In genomic region chr4:127249066-127249766, GRCh38 we compare ENCODE assay signal across 19 cellular contexts.
DNase-seq lines count a peak whose midpoint lies in the region; ATAC-seq and TF ChIP-seq lines count a peak whose summit lies in the region.
"Had no signal": no experiment of that assay in that cellular context is flagged by ENCODE, and none has a peak within 500 bp of the region (broad histone marks: within the 10 kb centered on the region; RNA-seq: fewer than 3 reads in every experiment).

No MANE protein-coding gene starts in this region.

- no peaks in the 10 kb centered on the region for H3K27me3 ChIP-seq in H9 (ENCODE audit: insufficient read depth, low read length)
- H3K27me3 ChIP-seq: BE2C, cardiac muscle cell, SJCRH30, thyroid gland had no signal

- no peak overlapping the region for H3K14ac ChIP-seq in H9 (ENCODE audit: insufficient read depth, low read length)

- H2BK120ac ChIP-seq in H9 (ENCODE audit: low read depth, low read length, poor library complexity, severe bottlenecking): no peak overlapping the region

- no peak overlapping the region for H4K8ac ChIP-seq in H9 (replicated peaks; ENCODE audit: insufficient read length, low read depth, low read length)

- H2BK5ac ChIP-seq in H9 (ENCODE audit: insufficient read length, low read length): no peak overlapping the region

- DNase-seq in ELR (ENCODE audit: low read depth) (peak; percentile 57), NB4 (ENCODE audit: low read depth) (peak; percentile 35), amniotic stem cell (lab: John Stamatoyannopoulos, UW) (peak; percentile 51), foreskin melanocyte (peak; percentile 28), H9 (no peak), HUDEP-2 (lab: John Stamatoyannopoulos, UW; ENCODE audit: unreplicated experiment in 76 of 76) (no peak)
- no peak for DNase-seq in stimulated activated CD4-positive, alpha-beta T cell treated with anti-CD3 and anti-CD28 coated beads, Interleukin-2, amount 100 ng/mL, for 48 hours
- DNase-seq: activated effector memory CD4-positive, alpha-beta T cell treated with anti-CD3 and anti-CD28 coated beads, Interleukin-2, amount 50 U/mL, for 16 hours; BE2C; DMS79 treated with DMSO at 0.1 percent for 48 hours; hippocampal formation; naive thymus-derived CD8-positive, alpha-beta T cell; NCI-H2029; psoas muscle; SJCRH30; thyroid gland had no signal

- no peaks in the 10 kb centered on the region for H3K79me2 ChIP-seq in H9 (ENCODE audit: insufficient read depth, low read length)

- H3K4me3 ChIP-seq in NB4 (ENCODE audit: low read depth, low read length): no peak overlapping the region
- H3K4me3 ChIP-seq: cardiac muscle cell, psoas muscle, SJCRH30, thyroid gland had no signal

- ATAC-seq in HG02852 (IDR thresholded peaks at IDR 0.05; ENCODE audit: unreplicated experiment): no peak
- ATAC-seq: naive thymus-derived CD8-positive, alpha-beta T cell; psoas muscle had no signal

- H3K4me1 ChIP-seq in H9 (ENCODE audit: insufficient read depth, low read length): no peaks in the 10 kb centered on the region
- H3K4me1 ChIP-seq: psoas muscle, SJCRH30, thyroid gland had no signal

- H3K79me1 ChIP-seq in H9 (ENCODE audit: insufficient read depth, low read depth, low read length, poor library complexity, severe bottlenecking): no peaks in the 10 kb centered on the region

- no peak for TF ChIP-seq POLR2A in NB4 (IDR thresholded peaks at IDR 0.05; ENCODE audit: extremely low read depth, insufficient read length)

- H3K27me3 Mint-ChIP-seq in H9 (ENCODE audit: low read depth): no peaks in the 10 kb centered on the region
- H3K27me3 Mint-ChIP-seq: naive thymus-derived CD8-positive, alpha-beta T cell had no signal

- H3K56ac ChIP-seq in H9 (ENCODE audit: insufficient read length, low read depth, low read length): no peak overlapping the region

- H3K23ac ChIP-seq in H9 (ENCODE audit: insufficient read length, low read depth, low read length): no peak overlapping the region

- H3K4me2 ChIP-seq in H9 (ENCODE audit: insufficient read depth, insufficient read length, low read length): no peak overlapping the region

- no peak overlapping the region for H2BK15ac ChIP-seq in H9 (ENCODE audit: low read depth, low read length)

- no peak overlapping the region for H3T11ph ChIP-seq in H9 (ENCODE audit: low read length)

- no peak overlapping the region for H3K27ac ChIP-seq in H9 (ENCODE audit: insufficient read length, low read depth, low read length)
- H3K27ac ChIP-seq: cardiac muscle cell, psoas muscle, SJCRH30, thyroid gland, VCaP had no signal

- H3K9ac ChIP-seq in H9 (ENCODE audit: extremely low read depth, insufficient read length, low read length): no peak overlapping the region

- no peaks in the 10 kb centered on the region for H4K20me1 ChIP-seq in H9 (ENCODE audit: control insufficient read depth, insufficient read depth, insufficient read length)

- no CpG with 5 or more reads among the region's 3 CpGs for WGBS in H9 (ENCODE audit: extremely low coverage, insufficient read length, low lambda C conversion rate)

- no peak overlapping the region for H3K4me3 Mint-ChIP-seq in H9
- H3K4me3 Mint-ChIP-seq: naive thymus-derived CD8-positive, alpha-beta T cell had no signal

- no peak overlapping the region for H3K18ac ChIP-seq in H9 (ENCODE audit: insufficient read length, low read depth, low read length)

- H3K27ac Mint-ChIP-seq in H9: no peak overlapping the region

- H2AK5ac ChIP-seq in H9 (ENCODE audit: insufficient read length, low read length): no peak overlapping the region

- no peak for TF ChIP-seq CTCF in NB4 (IDR thresholded peaks at IDR 0.05; ENCODE audit: low read depth, low read length)
- TF ChIP-seq CTCF in H9 (conservative IDR thresholded peaks at IDR 0.05): no peak

- no peaks in the 10 kb centered on the region for H3K4me1 Mint-ChIP-seq in H9
- H3K4me1 Mint-ChIP-seq: naive thymus-derived CD8-positive, alpha-beta T cell had no signal

- H4K91ac ChIP-seq in H9 (ENCODE audit: insufficient read length, low read depth, low read length): no peak overlapping the region

- no peak overlapping the region for H2BK12ac ChIP-seq in H9 (ENCODE audit: insufficient read length, low read depth, low read length)

- no peak overlapping the region for H3K4ac ChIP-seq in H9 (ENCODE audit: low read depth, low read length)

- no peaks in the 10 kb centered on the region; a peak in 1 of 5 replicates for H3K9me3 Mint-ChIP-seq in H9

- H2AFZ ChIP-seq in H9 (ENCODE audit: low read length): no peak overlapping the region

- no peak overlapping the region for H4K5ac ChIP-seq in H9 (ENCODE audit: insufficient read length, low read depth, low read length)

- H3K9me3 ChIP-seq in H9 (ENCODE audit: control insufficient read depth, low read depth, low read length): no peaks in the 10 kb centered on the region
- H3K9me3 ChIP-seq: BE2C, psoas muscle, SJCRH30, thyroid gland had no signal

- no peaks in the 10 kb centered on the region for H3K23me2 ChIP-seq in H9 (ENCODE audit: insufficient read length, low read depth, low read length, poor library complexity, severe bottlenecking)

- H3K36me3 Mint-ChIP-seq in H9 (ENCODE audit: insufficient read depth in 1 of 3, low read depth in 3 of 3): no peaks in the 10 kb centered on the region
- H3K36me3 Mint-ChIP-seq: naive thymus-derived CD8-positive, alpha-beta T cell had no signal

- no peak overlapping the region for H2BK20ac ChIP-seq in H9 (ENCODE audit: low read depth, low read length, poor library complexity, severe bottlenecking)

Comparison
In these comparisons a context has a peak if more than half of its experiments do, and no peak if none do; other contexts are left out.
1. DNase-seq: peak in ELR (single experiment), NB4 (single experiment), amniotic stem cell (single experiment) and foreskin melanocyte (single experiment); none in H9 (single experiment), stimulated activated CD4-positive, alpha-beta T cell treated with anti-CD3 and anti-CD28 coated beads, Interleukin-2, amount 100 ng/mL, for 48 hours (0 of 2) and HUDEP-2 (0 of 76).